ENCODE assay signal across 1 cellular context in the genomic region with DNA sequence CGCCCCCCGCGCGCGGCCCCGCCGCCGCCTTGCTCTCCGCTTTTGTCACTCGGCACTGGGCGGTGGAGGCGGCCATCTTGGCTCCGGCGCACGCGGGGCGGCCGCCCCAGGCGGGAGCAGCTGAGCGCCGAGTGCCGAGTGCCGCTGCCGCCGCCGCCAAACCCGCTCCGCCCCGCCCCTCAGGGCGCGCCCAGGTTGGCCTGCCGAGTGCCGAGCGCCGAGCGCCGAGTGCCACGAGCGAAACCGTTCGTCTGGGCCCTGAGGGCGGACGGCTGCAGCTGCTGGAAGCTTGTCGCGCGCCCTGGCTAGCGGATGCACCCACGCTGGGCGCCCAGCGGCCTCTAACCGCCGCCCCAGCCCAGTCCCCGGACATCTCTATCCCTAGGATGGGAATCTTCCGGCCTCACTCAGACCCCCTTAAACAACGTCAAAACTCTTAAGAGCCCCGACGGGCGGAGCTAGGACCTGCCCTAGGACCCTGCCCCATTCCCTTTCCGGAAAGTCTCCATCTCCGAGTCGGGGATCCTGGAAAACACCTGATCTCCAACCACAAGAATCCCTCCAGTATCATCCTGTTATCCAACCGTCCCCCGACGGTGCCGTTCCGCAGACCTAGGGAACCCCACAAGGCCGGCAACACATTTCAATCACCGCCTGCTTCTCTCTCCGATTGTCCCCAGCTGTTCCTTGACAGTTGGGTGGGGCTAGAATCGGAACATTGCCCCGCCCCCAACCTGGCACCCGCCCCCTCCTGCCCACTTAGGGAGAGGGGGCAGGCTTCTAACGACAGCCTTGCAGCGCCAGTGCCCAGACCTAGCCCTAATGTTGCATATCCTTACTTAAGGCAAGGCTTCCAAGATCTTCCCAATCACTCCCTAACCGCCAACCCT.
TF ChIP-seq lines count a peak whose summit lies in the region.

No MANE protein-coding gene starts in this region.

TF ChIP-seq in HEK293, 187 proteins besides CTCF, POLR2A, EP300 and RAD21 (continued from another document and continues in another):
- TF ChIP-seq MZF1 (tag by site-specific recombination; IDR thresholded peaks at IDR 0.05; ENCODE audit: borderline replicate concordance) (no peak), EGR2 (tag by site-specific recombination; IDR thresholded peaks at IDR 0.05; ENCODE audit: low read depth) (no peak), ZNF280C (tag by site-specific recombination; IDR thresholded peaks at IDR 0.05) (no peak), TRIM28 (IDR thresholded peaks at IDR 0.05; ENCODE audit: borderline replicate concordance, low read length) (no peak), PBX3 (CRISPR knock-in tag; IDR thresholded peaks at IDR 0.05) (peak; percentile 93), ELK4 (IDR thresholded peaks at IDR 0.05; ENCODE audit: borderline replicate concordance, low read depth, low read length) (no peak), GLIS2 (tag by site-specific recombination; IDR thresholded peaks at IDR 0.05) (no peak), ZBTB44 (tag by site-specific recombination; IDR thresholded peaks at IDR 0.05) (peak; percentile 63; the same call in 1 of the 2 replicates), ZNF585B (tag by site-specific recombination; IDR thresholded peaks at IDR 0.05) (no peak), ZBTB49 (tag by site-specific recombination; IDR thresholded peaks at IDR 0.05; ENCODE audit: low read depth) (no peak), ZNF133 (tag by site-specific recombination; IDR thresholded peaks at IDR 0.05) (no peak), ZNF830 (tag by site-specific recombination; IDR thresholded peaks at IDR 0.05; ENCODE audit: low read depth) (no peak), ZSCAN16 (tag by site-specific recombination; IDR thresholded peaks at IDR 0.05) (no peak), GLI4 (tag by site-specific recombination; IDR thresholded peaks at IDR 0.05) (no peak), PRDM2 (tag by site-specific recombination; IDR thresholded peaks at IDR 0.05; ENCODE audit: borderline replicate concordance) (no peak), KLF7 (tag by site-specific recombination; IDR thresholded peaks at IDR 0.05; ENCODE audit: borderline replicate concordance) (0 out of 2 replicates have a peak, but pooled peaks have one; percentile 28), ZNF433 (tag by site-specific recombination; IDR thresholded peaks at IDR 0.05; ENCODE audit: low read depth) (no peak), ZNF350 (tag by site-specific recombination; IDR thresholded peaks at IDR 0.05) (no peak), ZNF549 (tag by site-specific recombination; IDR thresholded peaks at IDR 0.05) (no peak), ZNF155 (tag by site-specific recombination; IDR thresholded peaks at IDR 0.05) (no peak), BCL11A (tag by site-specific recombination; IDR thresholded peaks at IDR 0.05; ENCODE audit: low read depth) (no peak), ZSCAN18 (tag by site-specific recombination; IDR thresholded peaks at IDR 0.05) (no peak), ZBTB20 (tag by site-specific recombination; IDR thresholded peaks at IDR 0.05) (no peak; the same call in 1 of the 2 replicates), ZNF157 (tag by site-specific recombination; IDR thresholded peaks at IDR 0.05) (no peak), ZBTB8A (tag by site-specific recombination; IDR thresholded peaks at IDR 0.05) (no peak; the same call in 1 of the 2 replicates), ZNF423 (tag by site-specific recombination; IDR thresholded peaks at IDR 0.05) (no peak), ZNF223 (tag by site-specific recombination; IDR thresholded peaks at IDR 0.05) (no peak), ZNF677 (tag by site-specific recombination; IDR thresholded peaks at IDR 0.05) (no peak), ZNF548 (tag by site-specific recombination; IDR thresholded peaks at IDR 0.05) (no peak), ZFP37 (tag by site-specific recombination; IDR thresholded peaks at IDR 0.05) (no peak), MYNN (tag by site-specific recombination; IDR thresholded peaks at IDR 0.05; ENCODE audit: borderline replicate concordance) (no peak), SETDB1 (IDR thresholded peaks at IDR 0.05; ENCODE audit: insufficient read length, low read length) (no peak), ZNF26 (tag by site-specific recombination; IDR thresholded peaks at IDR 0.05) (no peak), ZNF114 (tag by site-specific recombination; IDR thresholded peaks at IDR 0.05) (no peak), OVOL3 (tag by site-specific recombination; IDR thresholded peaks at IDR 0.05) (no peak)
- TF ChIP-seq, protein P1, sequence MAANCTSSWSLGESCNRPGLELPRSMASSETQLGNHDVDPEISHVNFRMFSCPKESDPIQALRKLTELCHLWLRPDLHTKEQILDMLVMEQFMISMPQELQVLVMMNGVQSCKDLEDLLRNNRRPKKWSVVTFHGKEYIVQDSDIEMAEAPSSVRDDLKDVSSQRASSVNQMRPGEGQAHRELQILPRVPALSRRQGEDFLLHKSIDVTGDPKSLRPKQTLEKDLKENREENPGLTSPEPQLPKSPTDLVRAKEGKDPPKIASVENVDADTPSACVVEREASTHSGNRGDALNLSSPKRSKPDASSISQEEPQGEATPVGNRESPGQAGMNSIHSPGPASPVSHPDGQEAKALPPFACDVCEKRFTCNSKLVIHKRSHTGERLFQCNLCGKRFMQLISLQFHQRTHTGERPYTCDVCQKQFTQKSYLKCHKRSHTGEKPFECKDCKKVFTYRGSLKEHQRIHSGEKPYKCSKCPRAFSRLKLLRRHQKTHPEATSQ (tag by site-specific recombination; IDR thresholded peaks at IDR 0.05): peak; percentile 71; the same call in 1 of the 2 replicates
